In the genomic region with DNA sequence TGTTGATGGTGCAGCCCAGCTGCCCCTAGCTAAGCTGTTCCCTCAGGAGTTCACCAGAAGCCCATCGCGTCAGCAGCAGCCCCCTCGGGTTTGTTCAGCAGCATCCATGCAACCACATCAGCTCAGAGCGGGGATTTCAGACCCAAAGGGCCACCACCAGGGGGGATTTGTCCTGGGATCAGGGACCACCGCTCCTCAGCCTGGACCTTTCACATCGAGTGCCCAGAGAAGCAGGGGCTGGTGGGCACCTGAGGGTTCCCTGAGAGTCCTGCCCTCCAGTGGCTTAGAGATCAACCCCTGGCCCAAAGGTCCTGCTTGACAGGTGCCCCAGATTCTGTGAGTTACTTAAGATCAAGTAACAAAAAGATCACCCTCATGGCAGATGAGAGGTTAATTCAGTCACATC, we compare ENCODE assay signal across 22 cellular contexts.
"Had no signal": no experiment of that assay in that cellular context is flagged by ENCODE, and none has a peak within 500 bp of the region (broad histone marks: within the 10 kb centered on the region; RNA-seq: fewer than 3 reads in every experiment).

No MANE protein-coding gene starts in this region.

- H3K27ac ChIP-seq: breast epithelium, epithelial cell of prostate, hepatocyte, parathyroid adenoma, psoas muscle, vagina had no signal

- H3K9me3 ChIP-seq: psoas muscle had no signal

- ATAC-seq: activated naive CD4-positive, alpha-beta T cell treated with anti-CD3 and anti-CD28 coated beads, Interleukin-2, amount 50 U/mL, for 72 hours; activated T-cell treated with anti-CD3 and anti-CD28 coated beads, Interleukin-2, amount 50 U/mL, for 72 hours; psoas muscle had no signal

- H3K36me3 ChIP-seq: breast epithelium, vagina had no signal

- DNase-seq: activated CD4-positive, alpha-beta memory T cell treated with anti-CD3 and anti-CD28 coated beads for 36 hours; activated CD4-positive, alpha-beta T cell treated with anti-CD3 and anti-CD28 coated beads, Interleukin-2, amount 10 ng/mL, durations not matched to agents 24 days and 14 days; activated CD4-positive, CD25-positive, alpha-beta regulatory T cell treated with anti-CD3 and anti-CD28 coated beads, Interleukin-2, amount 50 U/mL, for 72 hours; activated naive CD4-positive, alpha-beta T cell; activated T-cell treated with anti-CD3 and anti-CD28 coated beads for 4 hours; activated T-cell treated with anti-CD3 and anti-CD28 coated beads, Interleukin-2, amount 50 U/mL, for 72 hours; effector CD4-positive, alpha-beta T cell; left cardiac atrium; mammary epithelial cell; naive B cell; nephron progenitor cell; nucleus accumbens; psoas muscle; stimulated activated CD4-positive, alpha-beta T cell treated with anti-CD3 and anti-CD28 coated beads, Interleukin-15, amount 100 ng/mL, for 24 hours; stimulated activated naive CD4-positive, alpha-beta T cell treated with Interleukin-2 at 50 U/mL for 16 hours; T-helper 2 cell had no signal

- H3K4me1 ChIP-seq: breast epithelium, parathyroid adenoma, psoas muscle, vagina had no signal

- H3K27me3 ChIP-seq: hepatocyte, vagina had no signal

- H3K4me3 ChIP-seq: breast epithelium, hepatocyte, psoas muscle, vagina had no signal
